ENCODE assay signal across 1 cellular context in genomic region chr11:63635762-63636465, GRCh38.
TF ChIP-seq lines count a peak whose summit lies in the region.

No MANE protein-coding gene starts in this region.

TF ChIP-seq in K562, 482 proteins besides CTCF, POLR2A, EP300 and RAD21 (continued from another document):
- TF ChIP-seq ARID2 (IDR thresholded peaks at IDR 0.05) (peak; percentile 84), ZNF586 (CRISPR knock-in tag; conservative IDR thresholded peaks at IDR 0.05) (no peak), TBP (optimal IDR thresholded peaks at IDR 0.05; ENCODE audit: low read depth, low read length) (no peak), SMC3 (conservative IDR thresholded peaks at IDR 0.05; ENCODE audit: insufficient read depth, low read depth, low read length) (peak; percentile 63; the same call in 1 of the 2 replicates), DEAF1 (CRISPR knock-in tag; IDR thresholded peaks at IDR 0.05) (peak; percentile 87), EZH2 (IDR thresholded peaks at IDR 0.05; ENCODE audit: borderline replicate concordance, low read depth, low read length) (no peak), ZC3H11A (IDR thresholded peaks at IDR 0.05; ENCODE audit: low read depth, low read length) (no peak)
